In the genomic region with DNA sequence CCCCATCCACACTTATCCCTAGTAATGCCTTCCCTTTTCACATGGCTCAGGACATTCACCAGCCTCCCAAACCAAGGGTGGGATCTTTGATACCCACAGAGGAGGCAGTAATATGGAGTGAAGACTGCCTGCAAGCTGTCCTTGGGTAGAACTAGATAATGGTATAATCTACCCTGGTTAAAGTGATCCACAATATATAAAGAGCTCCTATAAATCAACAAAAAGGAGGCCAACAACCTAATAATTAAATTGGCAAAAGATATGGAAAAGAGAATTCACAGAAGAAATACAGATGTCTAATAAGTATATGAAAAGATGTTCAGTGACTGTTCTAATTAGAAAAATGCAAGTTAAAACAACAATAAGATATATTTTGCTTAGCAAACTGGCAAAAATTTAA, we compare ENCODE assay signal across 20 cellular contexts. TPM values are rescaled to one million over a fixed set of nuclear protein-coding genes. Genes with fewer than 3 reads are reported as not detected.
DNase-seq lines count a peak whose midpoint lies in the region; ATAC-seq and TF ChIP-seq lines count a peak whose summit lies in the region.
"Had no signal": no experiment of that assay in that cellular context is flagged by ENCODE, and none has a peak within 500 bp of the region (broad histone marks: within the 10 kb centered on the region; RNA-seq: fewer than 3 reads in every experiment).

No MANE protein-coding gene starts in this region.

- H3K27ac ChIP-seq in DND-41 (ENCODE audit: low read length) (0 out of 2 replicates have a peak overlapping the region, but pooled peaks have one; percentile 15), osteoblast (ENCODE audit: low read depth, low read length) (no peak overlapping the region)

- no peaks in the 10 kb centered on the region for H3K27me3 Mint-ChIP-seq in activated naive CD4-positive, alpha-beta T cell treated with anti-CD3 and anti-CD28 coated beads, Interleukin-2, amount 50 U/mL, for 24 hours
- H3K27me3 Mint-ChIP-seq in central memory CD8-positive, alpha-beta T cell: no peaks in the 10 kb centered on the region

- H3K9ac ChIP-seq in DND-41 (ENCODE audit: low read depth, low read length): no peak overlapping the region
- H3K9ac ChIP-seq: SK-N-SH had no signal

- H3K27me3 ChIP-seq in DND-41 (ENCODE audit: insufficient read depth, low read length, poor library complexity) (no peaks in the 10 kb centered on the region), osteoblast (ENCODE audit: insufficient read depth, low read length) (no peaks in the 10 kb centered on the region)

- no peak for DNase-seq in activated naive CD4-positive, alpha-beta T cell treated with Interleukin-2 at 50 U/mL for 16 hours
- DNase-seq in DND-41 (no peak), osteoblast (ENCODE audit: insufficient read length, low spot score, missing footprints) (peak; percentile 54), hypothalamus (lab: John Stamatoyannopoulos, UW) (no peak), cerebellar nuclear complex (lab: John Stamatoyannopoulos, UW) (no peak)
- no peak for DNase-seq in central memory CD8-positive, alpha-beta T cell (ENCODE audit: low spot score in 2 of 2)
- DNase-seq in activated CD4-positive, CD25-positive, alpha-beta regulatory T cell treated with anti-CD3 and anti-CD28 coated beads, Interleukin-2, amount 50 U/mL, for 72 hours: no peak
- DNase-seq: C1 segment of cervical spinal cord, Caco-2, Karpas-422, NCI-H1417 treated with DMSO at 0.1 percent for 48 hours, NCI-H187 treated with DMSO at 0.1 percent for 48 hours, NCI-H345, NCI-H524 treated with DMSO at 0.1 percent for 48 hours, PC-3, RPMI8226, SHP77 treated with DMSO at 0.1 percent for 48 hours, SK-N-SH had no signal

- H3K4me1 ChIP-seq in DND-41 (ENCODE audit: insufficient read depth, low read length): peaks cover 37% of the 10 kb centered on the region
- H3K4me1 ChIP-seq in osteoblast (ENCODE audit: insufficient read depth, low read length): peaks cover 10% of the 10 kb centered on the region
- H3K4me1 ChIP-seq: Caco-2 had no signal

- H3K79me2 ChIP-seq in DND-41 (ENCODE audit: insufficient read depth, low read length): no peaks in the 10 kb centered on the region
- no peaks in the 10 kb centered on the region for H3K79me2 ChIP-seq in osteoblast (ENCODE audit: insufficient read depth, low read length)

- no peaks in the 10 kb centered on the region for H3K36me3 ChIP-seq in DND-41 (ENCODE audit: insufficient read depth, low read length)
- no peaks in the 10 kb centered on the region for H3K36me3 ChIP-seq in osteoblast (ENCODE audit: insufficient read depth, low read length)

- TF ChIP-seq CTCF in DND-41 (IDR thresholded peaks at IDR 0.05; ENCODE audit: borderline replicate concordance, extremely low read depth, low read length, poor library complexity, severe bottlenecking): no peak
- no peak for TF ChIP-seq CTCF in osteoblast (IDR thresholded peaks at IDR 0.05; ENCODE audit: extremely low read depth, low read depth, low read length)

- H4K20me1 ChIP-seq in DND-41 (ENCODE audit: insufficient read depth, low read length): no peaks in the 10 kb centered on the region
- H4K20me1 ChIP-seq in osteoblast (ENCODE audit: insufficient read depth, low read length): no peaks in the 10 kb centered on the region

- no peak overlapping the region for H3K4me2 ChIP-seq in DND-41 (ENCODE audit: insufficient read depth, low read length)
- H3K4me2 ChIP-seq in osteoblast (ENCODE audit: insufficient read depth, low read length): no peak overlapping the region
- H3K4me2 ChIP-seq: SK-N-SH had no signal

- no peaks in the 10 kb centered on the region for H3K36me3 Mint-ChIP-seq in activated naive CD4-positive, alpha-beta T cell treated with anti-CD3 and anti-CD28 coated beads, Interleukin-2, amount 50 U/mL, for 24 hours
- peaks cover 1% of the 10 kb centered on the region for H3K36me3 Mint-ChIP-seq in central memory CD8-positive, alpha-beta T cell (ENCODE audit: insufficient read depth)

- H3K9me3 Mint-ChIP-seq in activated naive CD4-positive, alpha-beta T cell treated with anti-CD3 and anti-CD28 coated beads, Interleukin-2, amount 50 U/mL, for 24 hours: no peaks in the 10 kb centered on the region
- H3K9me3 Mint-ChIP-seq in central memory CD8-positive, alpha-beta T cell: no peaks in the 10 kb centered on the region

- ATAC-seq in DND-41 (ENCODE audit: insufficient read depth, low read depth): no peak
- ATAC-seq in central memory CD8-positive, alpha-beta T cell (replicated peaks; ENCODE audit: extremely low read depth, poor library complexity, severe bottlenecking): no peak
- ATAC-seq: GM12878, PC-3 had no signal

- H3K9me3 ChIP-seq in DND-41 (ENCODE audit: insufficient read depth, low read length, severe bottlenecking): no peaks in the 10 kb centered on the region
- H3K9me3 ChIP-seq in osteoblast (ENCODE audit: low read depth, low read length): no peaks in the 10 kb centered on the region
- H3K9me3 ChIP-seq: Caco-2, SK-N-SH had no signal

- peaks cover 75% of the 10 kb centered on the region for H3K4me1 Mint-ChIP-seq in activated naive CD4-positive, alpha-beta T cell treated with anti-CD3 and anti-CD28 coated beads, Interleukin-2, amount 50 U/mL, for 24 hours
- H3K4me1 Mint-ChIP-seq in central memory CD8-positive, alpha-beta T cell: peaks cover 67% of the 10 kb centered on the region

- H3K4me3 ChIP-seq in DND-41 (ENCODE audit: low read depth in 1 of 2, low read length in 2 of 2) (no peak overlapping the region), osteoblast (ENCODE audit: insufficient read depth, low read length) (no peak overlapping the region)
- H3K4me3 ChIP-seq: GM12878 had no signal

- H2AFZ ChIP-seq in DND-41 (ENCODE audit: low read depth, low read length) (no peak overlapping the region), osteoblast (ENCODE audit: low read length) (no peak overlapping the region)

- H3K4me3 Mint-ChIP-seq in activated naive CD4-positive, alpha-beta T cell treated with anti-CD3 and anti-CD28 coated beads, Interleukin-2, amount 50 U/mL, for 24 hours: no peak overlapping the region
- peak overlapping the region; percentile 41 for H3K4me3 Mint-ChIP-seq in central memory CD8-positive, alpha-beta T cell

- H3K27ac Mint-ChIP-seq in activated naive CD4-positive, alpha-beta T cell treated with anti-CD3 and anti-CD28 coated beads, Interleukin-2, amount 50 U/mL, for 24 hours: peak overlapping the region; percentile 86
- H3K27ac Mint-ChIP-seq in central memory CD8-positive, alpha-beta T cell (ENCODE audit: low read depth): peak overlapping the region; percentile 82

RNA-seq across cellular contexts. Expression of gene SPOCD1, which starts 30.7 kb away (rescaled TPM):
- total RNA-seq in osteoblast: 58.6 and 67.8 TPM in 2 replicates
